ENCODE assay signal across 8 cellular contexts in genomic region chr11:61966673-61967176, GRCh38. TPM values are rescaled to one million over a fixed set of nuclear protein-coding genes. Genes with fewer than 3 reads are reported as not detected.
DNase-seq lines count a peak whose midpoint lies in the region; ATAC-seq and TF ChIP-seq lines count a peak whose summit lies in the region.

No MANE protein-coding gene starts in this region.

- no peak overlapping the region for H4K12ac ChIP-seq in trophoblast cell (ENCODE audit: low read depth, low read length)

- no peak overlapping the region for H2AK5ac ChIP-seq in trophoblast cell (ENCODE audit: low read length)

- peak overlapping the region; percentile 93 for H3K4me3 Mint-ChIP-seq in activated CD8-positive, alpha-beta T cell treated with anti-CD3 and anti-CD28 coated beads, Interleukin-2, amount 10 ng/mL, durations not matched to agents 7 days and 5 days

- DNase-seq in HT1080 (ENCODE audit: low read depth) (peak; percentile 54), fibroblast of lung (ENCODE audit: low read depth in 2 of 2) (peak in 1 of 2 donors; percentile 43), trophoblast cell (peak; percentile 27 to 47), NCI-H2227 treated with DMSO at 0.1 percent for 48 hours (lab: John Stamatoyannopoulos, UW) (no peak), SIG-M5 (lab: John Stamatoyannopoulos, UW) (no peak)
- DNase-seq in activated CD8-positive, alpha-beta T cell treated with anti-CD3 and anti-CD28 coated beads, Interleukin-2, amount 10 ng/mL, durations not matched to agents 7 days and 5 days, result peak; percentile 60

- H2BK12ac ChIP-seq in trophoblast cell (ENCODE audit: low read length), result no peak overlapping the region

- H3K18ac ChIP-seq in trophoblast cell (ENCODE audit: low read length), result peak overlapping the region; percentile 16

- peaks cover 47% of the 10 kb centered on the region for H3K36me3 Mint-ChIP-seq in activated CD8-positive, alpha-beta T cell treated with anti-CD3 and anti-CD28 coated beads, Interleukin-2, amount 10 ng/mL, durations not matched to agents 7 days and 5 days (ENCODE audit: low read depth)

- H3K79me1 ChIP-seq in trophoblast cell (ENCODE audit: low read length), result peaks cover 26% of the 10 kb centered on the region

- peak overlapping the region; percentile 88 for H3K27ac Mint-ChIP-seq in activated CD8-positive, alpha-beta T cell treated with anti-CD3 and anti-CD28 coated beads, Interleukin-2, amount 10 ng/mL, durations not matched to agents 7 days and 5 days

- H4K91ac ChIP-seq in trophoblast cell (ENCODE audit: low read depth, low read length), result no peak overlapping the region

- H2AFZ ChIP-seq in fibroblast of lung (ENCODE audit: low read length) (no peak overlapping the region), trophoblast cell (ENCODE audit: insufficient read depth, low read length, poor library complexity) (no peak overlapping the region)

- H3K14ac ChIP-seq in trophoblast cell (ENCODE audit: low read length), result peak overlapping the region; percentile 36

- H3K4me3 ChIP-seq in BLaER1 (peak overlapping the region; percentile 82), fibroblast of lung (replicated peaks in 1 of 4; ENCODE audit: control extremely low read depth in 1 of 4, insufficient read depth in 1 of 4, low read depth in 3 of 4, low read length in 4 of 4) (peak overlapping the region; percentile 70 to 93 (median 88)), trophoblast cell (ENCODE audit: low read depth, low read length) (peak overlapping the region; percentile 86)

- peaks cover 25% of the 10 kb centered on the region for H3K36me3 ChIP-seq in BLaER1
- H3K36me3 ChIP-seq in fibroblast of lung (ENCODE audit: control insufficient read depth, insufficient read depth, low read length), result peaks cover 13% of the 10 kb centered on the region
- peaks cover 16 to 24% of the 10 kb centered on the region in 2 experiments for H3K36me3 ChIP-seq in trophoblast cell (ENCODE audit: control insufficient read depth in 1 of 2, insufficient read depth in 2 of 2, low read length in 2 of 2)

- TF ChIP-seq CTCF in fibroblast of lung (conservative IDR thresholded peaks at IDR 0.05 in 1 of 2, IDR thresholded peaks at IDR 0.05 in 1 of 2; ENCODE audit: low read depth in 1 of 2, low read length in 2 of 2), result no peak

- no peak overlapping the region for H2BK5ac ChIP-seq in trophoblast cell (ENCODE audit: low read depth, low read length, poor library complexity)

- H3K9ac ChIP-seq in BLaER1 (peak overlapping the region; percentile 92), fibroblast of lung (ENCODE audit: insufficient read depth, low read length) (peak overlapping the region; percentile 78), trophoblast cell (ENCODE audit: low read length) (peak overlapping the region; percentile 94)

- H3K4ac ChIP-seq in trophoblast cell (ENCODE audit: low read depth, low read length), result peak overlapping the region; percentile 29

- H3K9me3 ChIP-seq in BLaER1, result no peaks in the 10 kb centered on the region
- H3K9me3 ChIP-seq in fibroblast of lung (ENCODE audit: control insufficient read depth, insufficient read depth, low read depth, low read length), result no peaks in the 10 kb centered on the region
- no peaks in the 10 kb centered on the region for H3K9me3 ChIP-seq in trophoblast cell (ENCODE audit: insufficient read depth, low read depth, low read length)

- peak overlapping the region; percentile 14 for H4K8ac ChIP-seq in trophoblast cell (ENCODE audit: low read depth, low read length)

- H3K27ac ChIP-seq in BLaER1, result peak overlapping the region; percentile 94
- peak overlapping the region; percentile 58 for H3K27ac ChIP-seq in fibroblast of lung (ENCODE audit: insufficient read depth, low read length)
- peak overlapping the region; percentile 83 for H3K27ac ChIP-seq in trophoblast cell (ENCODE audit: low read depth, low read length)

- H4K20me1 ChIP-seq in BLaER1 (peaks cover 36% of the 10 kb centered on the region), fibroblast of lung (ENCODE audit: control insufficient read depth, extremely low read depth, insufficient read depth, low read length) (peaks cover 6% of the 10 kb centered on the region)

- H3K79me2 ChIP-seq in fibroblast of lung (ENCODE audit: control insufficient read depth, insufficient read depth, low read length) (peaks cover 38% of the 10 kb centered on the region), trophoblast cell (ENCODE audit: control insufficient read depth, insufficient read depth, low read length, poor library complexity) (peaks cover 21% of the 10 kb centered on the region)

- POLR2A ChIA-PET in activated CD8-positive, alpha-beta T cell treated with anti-CD3 and anti-CD28 coated beads, Interleukin-2, amount 10 ng/mL, durations not matched to agents 7 days and 5 days (lab: Charles Lee), result interaction anchor here (1.4 to 2.4 kb wide), 3 partner anchors 14 to 115 kb away, joined by 3 to 24 read pairs (median 6); no protein-coding TSS in a partner anchor

- no peaks in the 10 kb centered on the region; the same call in 1 of the 2 replicates for H3K27me3 ChIP-seq in BLaER1
- no peaks in the 10 kb centered on the region for H3K27me3 ChIP-seq in fibroblast of lung (ENCODE audit: control insufficient read depth, insufficient read depth, low read length)
- no peaks in the 10 kb centered on the region for H3K27me3 ChIP-seq in trophoblast cell (ENCODE audit: insufficient read depth, low read length)

- WGBS in trophoblast cell (ENCODE audit: extremely low coverage, insufficient coverage, insufficient read length), result no CpG with 5 or more reads among the region's 20 CpGs

- H3K4me1 ChIP-seq in BLaER1 (peaks cover 82% of the 10 kb centered on the region), fibroblast of lung (ENCODE audit: control insufficient read depth, extremely low read depth, insufficient read depth, low read length) (peaks cover 30% of the 10 kb centered on the region), trophoblast cell (ENCODE audit: control insufficient read depth in 1 of 2, insufficient read depth in 2 of 2, low read length in 2 of 2) (peaks cover 18 to 21% of the 10 kb centered on the region in 2 experiments)

- H3K4me2 ChIP-seq in BLaER1 (peak overlapping the region; percentile 96), fibroblast of lung (ENCODE audit: extremely low read depth, insufficient read depth, low read length) (peak overlapping the region; percentile 6), trophoblast cell (ENCODE audit: low read length) (peak overlapping the region; percentile 80)

- H3K23ac ChIP-seq in trophoblast cell (ENCODE audit: low read length), result no peak overlapping the region

- no peaks in the 10 kb centered on the region for H3K27me3 Mint-ChIP-seq in activated CD8-positive, alpha-beta T cell treated with anti-CD3 and anti-CD28 coated beads, Interleukin-2, amount 10 ng/mL, durations not matched to agents 7 days and 5 days (ENCODE audit: low read depth)

- peaks cover 59% of the 10 kb centered on the region for H3K4me1 Mint-ChIP-seq in activated CD8-positive, alpha-beta T cell treated with anti-CD3 and anti-CD28 coated beads, Interleukin-2, amount 10 ng/mL, durations not matched to agents 7 days and 5 days (ENCODE audit: low read depth)

- peak; percentile 17 for ATAC-seq in activated CD8-positive, alpha-beta T cell treated with anti-CD3 and anti-CD28 coated beads, Interleukin-2, amount 10 ng/mL, durations not matched to agents 7 days and 5 days
- no peak for ATAC-seq in HG02759 (IDR thresholded peaks at IDR 0.05; ENCODE audit: unreplicated experiment)

- no peak overlapping the region for H2BK120ac ChIP-seq in trophoblast cell (ENCODE audit: insufficient read depth, low read length, poor library complexity)

- no peaks in the 10 kb centered on the region for H3K9me3 Mint-ChIP-seq in activated CD8-positive, alpha-beta T cell treated with anti-CD3 and anti-CD28 coated beads, Interleukin-2, amount 10 ng/mL, durations not matched to agents 7 days and 5 days (ENCODE audit: insufficient read depth)

- CTCF ChIA-PET in activated CD8-positive, alpha-beta T cell treated with anti-CD3 and anti-CD28 coated beads, Interleukin-2, amount 10 ng/mL, durations not matched to agents 7 days and 5 days (lab: Charles Lee), result interaction anchor here (0.9 to 10.6 kb wide), 5 partner anchors 19 to 521 kb away, joined by 3 to 100 read pairs (median 12); no protein-coding TSS in a partner anchor

RNA-seq across cellular contexts. Expression of gene FTH1, which starts 0.7 kb away (rescaled TPM):
- total RNA-seq in HT1080 (2014; rRNA removed; shearing (Covaris generic)), result 334 and 1,409 TPM in 2 replicates
- polyA plus RNA-seq in HT1080 (2015; cell fraction: cytosol; rRNA removed), result 1,209 and 1,293 TPM in 2 replicates
- 216 and 230 TPM in 2 replicates for polyA plus RNA-seq in HT1080 (2015; cell fraction: nucleus; rRNA removed)
- 100 to 1,000 TPM; 709 to 727 TPM for total RNA-seq in activated CD8-positive, alpha-beta T cell treated with anti-CD3 and anti-CD28 coated beads, Interleukin-2, amount 10 ng/mL, durations not matched to agents 7 days and 5 days
- 2,097 and 2,219 TPM in 2 replicates for total RNA-seq in fibroblast of lung
- polyA plus RNA-seq in fibroblast of lung, result 2,789 and 3,749 TPM in 2 replicates
- 6,217 and 7,699 TPM in 2 replicates for polyA plus RNA-seq in fibroblast of lung (2012)
- polyA minus RNA-seq in fibroblast of lung (ENCODE audit: low replicate concordance), result 2,081 and 2,338 TPM in 2 replicates
- 4,036 and 4,076 TPM in 2 replicates for polyA plus RNA-seq in trophoblast cell (2013)

RNA-seq across cellular contexts. Expression of gene BEST1, which starts 16.6 kb away (rescaled TPM):
- total RNA-seq in HT1080 (2014; rRNA removed; shearing (Covaris generic)), result not detected in 2 replicates
- 0.14 and 0.19 TPM in 2 replicates for polyA plus RNA-seq in HT1080 (2015; cell fraction: cytosol; rRNA removed)
- polyA plus RNA-seq in HT1080 (2015; cell fraction: nucleus; rRNA removed), result 1.7 and 2.6 TPM in 2 replicates
- total RNA-seq in activated CD8-positive, alpha-beta T cell treated with anti-CD3 and anti-CD28 coated beads, Interleukin-2, amount 10 ng/mL, durations not matched to agents 7 days and 5 days, result not detected
- 7.7 and 15.2 TPM in 2 replicates for total RNA-seq in fibroblast of lung
- 1.5 and 2.5 TPM in 2 replicates for polyA plus RNA-seq in fibroblast of lung
- 2.7 and 3.0 TPM in 2 replicates for polyA plus RNA-seq in fibroblast of lung (2012)
- 1.9 and 2.9 TPM in 2 replicates for polyA minus RNA-seq in fibroblast of lung (ENCODE audit: low replicate concordance)
- polyA plus RNA-seq in trophoblast cell (2013), result 0.93 and 1.1 TPM in 2 replicates

RNA-seq across cellular contexts. Expression of gene RAB3IL1, which starts 49.4 kb away (rescaled TPM):
- total RNA-seq in HT1080 (2014; rRNA removed; shearing (Covaris generic)), result 3.1 and 4.8 TPM in 2 replicates
- polyA plus RNA-seq in HT1080 (2015; cell fraction: cytosol; rRNA removed), result 2.7 and 3.6 TPM in 2 replicates
- 1.4 and 2.4 TPM in 2 replicates for polyA plus RNA-seq in HT1080 (2015; cell fraction: nucleus; rRNA removed)
- total RNA-seq in activated CD8-positive, alpha-beta T cell treated with anti-CD3 and anti-CD28 coated beads, Interleukin-2, amount 10 ng/mL, durations not matched to agents 7 days and 5 days, result not detected
- 13.4 TPM in 2 replicates for total RNA-seq in fibroblast of lung
- polyA plus RNA-seq in fibroblast of lung, result 9.6 and 9.9 TPM in 2 replicates
- 14.7 and 15.8 TPM in 2 replicates for polyA plus RNA-seq in fibroblast of lung (2012)
- 15.8 and 16.9 TPM in 2 replicates for polyA minus RNA-seq in fibroblast of lung (ENCODE audit: low replicate concordance)
- polyA plus RNA-seq in trophoblast cell (2013), result 22.0 and 24.2 TPM in 2 replicates

Comparison
In these comparisons a context has a peak if more than half of its experiments do, and no peak if none do; other contexts are left out.
1. H3K4me2 ChIP-seq: peak in every context shown above with its lines; median percentile 96 in BLaER1; 80 in trophoblast cell; 6 in fibroblast of lung.
2. DNase-seq: peak in HT1080 (single experiment), activated CD8-positive, alpha-beta T cell treated with anti-CD3 and anti-CD28 coated beads, Interleukin-2, amount 10 ng/mL, durations not matched to agents 7 days and 5 days (single experiment) and trophoblast cell (2 of 2); none in NCI-H2227 treated with DMSO at 0.1 percent for 48 hours (single experiment) and SIG-M5 (single experiment).
3. Peak in every context shown above with its lines, with median percentiles within 50 percentile points of each other: H3K27ac ChIP-seq, H3K4me3 ChIP-seq and H3K9ac ChIP-seq.